ENCODE assay signal across 18 cellular contexts in the genomic region with DNA sequence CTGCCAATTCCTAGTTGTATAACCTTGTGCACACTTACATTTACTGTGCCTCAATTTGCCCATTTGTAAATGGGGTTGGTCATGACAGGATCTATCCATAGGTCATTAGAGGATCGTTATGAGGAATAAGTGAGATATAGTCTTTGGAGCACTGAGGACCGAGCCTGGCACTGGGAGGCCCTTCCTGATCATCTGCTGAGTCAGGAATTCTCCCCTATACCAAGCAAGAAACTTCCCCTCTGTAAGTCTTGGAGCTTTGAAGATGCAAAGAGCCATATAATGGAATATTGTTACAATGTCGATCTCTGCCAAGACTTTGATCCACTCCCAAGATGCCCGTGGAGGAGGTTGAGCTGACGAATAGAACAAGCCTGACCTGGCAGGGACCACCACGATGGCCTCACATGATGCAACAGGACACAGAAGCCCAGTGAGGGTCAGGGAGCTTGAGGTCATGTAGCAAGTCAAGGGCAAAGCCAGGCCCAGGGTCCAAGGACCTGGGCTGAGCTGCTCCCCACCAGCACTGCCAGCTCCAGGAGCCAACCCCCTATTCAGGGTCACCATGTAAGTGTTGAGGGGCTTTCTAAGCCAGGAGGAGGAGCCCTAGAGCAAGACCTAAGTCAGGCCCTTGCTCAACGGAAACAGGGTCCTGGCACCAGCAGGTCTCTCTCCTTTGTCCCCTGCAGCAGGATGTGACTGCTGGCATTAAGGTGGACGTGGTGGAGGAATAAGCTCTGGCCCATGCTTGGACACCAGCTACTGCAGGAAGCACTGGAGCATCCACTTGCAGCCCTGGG. TPM values are rescaled to one million over a fixed set of nuclear protein-coding genes. Genes with fewer than 3 reads are reported as not detected.
DNase-seq lines count a peak whose midpoint lies in the region; TF ChIP-seq lines count a peak whose summit lies in the region.
"Had no signal": no experiment of that assay in that cellular context is flagged by ENCODE, and none has a peak within 500 bp of the region (broad histone marks: within the 10 kb centered on the region; RNA-seq: fewer than 3 reads in every experiment).

No MANE protein-coding gene starts in this region.

- H3K4me3 ChIP-seq in GM12865 (ENCODE audit: low read depth, low read length) (no peak overlapping the region), NB4 (ENCODE audit: low read depth, low read length) (no peak overlapping the region), prostate gland (no peak overlapping the region)
- H3K4me3 ChIP-seq: BLaER1, GM23248, pancreas, spleen, tibial artery had no signal

- peaks cover 25% of the 10 kb centered on the region for H3K27me3 Mint-ChIP-seq in chondrocyte (ENCODE audit: low read depth)

- H3K36me3 ChIP-seq in prostate gland = no peaks in the 10 kb centered on the region
- H3K36me3 ChIP-seq: BLaER1, pancreas, spleen, tibial artery had no signal

- 75% methylated on average over 8 of the region's 8 CpGs for WGBS in prostate gland

- no peaks in the 10 kb centered on the region for H3K9me3 Mint-ChIP-seq in chondrocyte (ENCODE audit: low read depth)
- H3K9me3 Mint-ChIP-seq: activated T-helper 2 cell treated with anti-CD3 and anti-CD28 coated beads, Interferon-gamma antibody, Interleukin-2, Interleukin-4, amounts not matched to agents 10 μg/mL and 5 μg/mL and 100 μg/mL, durations not matched to agents 14 hours and 24 hours and 36 hours; stimulated activated naive B cell treated with anti-CD40 and anti-IgM and Interleukin-4, amounts not matched to agents 10 μg/mL and 1 μg/mL and 100 μg/mL, for 72 hours had no signal

- POLR2A ChIA-PET in GM10248 (lab: Yijun Ruan, JAX) = no interaction called here

- CTCF ChIA-PET in GM10248 (lab: Yijun Ruan, JAX) = interaction anchor here (1.0 to 2.5 kb wide), 7 partner anchors 13 to 88 kb away, joined by 3 to 8 read pairs (median 3); no protein-coding TSS in a partner anchor

- peak; percentile 2 for TF ChIP-seq CTCF in GM12865 (IDR thresholded peaks at IDR 0.05; ENCODE audit: insufficient read depth, low read depth, low read length, missing control alignments)
- TF ChIP-seq CTCF in NB4 (IDR thresholded peaks at IDR 0.05; ENCODE audit: low read depth, low read length) = peak; percentile 40
- TF ChIP-seq CTCF in chondrocyte (IDR thresholded peaks at IDR 0.05) = peak; percentile 26
- TF ChIP-seq CTCF in prostate gland (IDR thresholded peaks at IDR 0.05) = no peak
- no peak for TF ChIP-seq CTCF in GM10248 (IDR thresholded peaks at IDR 0.05; ENCODE audit: control extremely low read depth, extremely low read depth, low read depth, missing control alignments)

- no peak overlapping the region for H3K27ac Mint-ChIP-seq in chondrocyte (ENCODE audit: unreplicated experiment)
- H3K27ac Mint-ChIP-seq: activated T-helper 2 cell treated with anti-CD3 and anti-CD28 coated beads, Interferon-gamma antibody, Interleukin-2, Interleukin-4, amounts not matched to agents 10 μg/mL and 5 μg/mL and 100 μg/mL, durations not matched to agents 14 hours and 24 hours and 36 hours; stimulated activated naive B cell treated with anti-CD40 and anti-IgM and Interleukin-4, amounts not matched to agents 10 μg/mL and 1 μg/mL and 100 μg/mL, for 72 hours had no signal

- TF ChIP-seq POLR2A in NB4 (IDR thresholded peaks at IDR 0.05; ENCODE audit: extremely low read depth, insufficient read length) (no peak), prostate gland (IDR thresholded peaks at IDR 0.05) (no peak)

- no peak overlapping the region for H3K27ac ChIP-seq in prostate gland
- H3K27ac ChIP-seq: BLaER1, GM23248, pancreas, spleen, tibial artery had no signal

- H3K4me1 ChIP-seq in prostate gland (replicated peaks) = no peaks in the 10 kb centered on the region
- H3K4me1 ChIP-seq: pancreas, spleen, tibial artery had no signal

- no peaks in the 10 kb centered on the region for H3K36me3 Mint-ChIP-seq in chondrocyte (ENCODE audit: low read depth)

- H3K4me3 Mint-ChIP-seq in chondrocyte (ENCODE audit: unreplicated experiment) = no peak overlapping the region
- H3K4me3 Mint-ChIP-seq: stimulated activated naive B cell treated with anti-CD40 and anti-IgM and Interleukin-4, amounts not matched to agents 10 μg/mL and 1 μg/mL and 100 μg/mL, for 72 hours had no signal

- H3K27me3 ChIP-seq in prostate gland (replicated peaks; ENCODE audit: insufficient read depth) = no peaks in the 10 kb centered on the region
- H3K27me3 ChIP-seq: BLaER1, pancreas, spleen had no signal

- no peaks in the 10 kb centered on the region for H3K9me3 ChIP-seq in prostate gland
- H3K9me3 ChIP-seq: BLaER1, pancreas, spleen, tibial artery had no signal

- no peaks in the 10 kb centered on the region for H3K4me1 Mint-ChIP-seq in chondrocyte (ENCODE audit: low read depth)

- DNase-seq in GM12865 (ENCODE audit: low read depth) (peak; percentile 11), NB4 (ENCODE audit: low read depth) (peak; percentile 32), chondrocyte (ENCODE audit: low spot score) (peak; percentile 62), posterior vena cava (ENCODE audit: low spot score) (peak; percentile 69), prostate gland (ENCODE audit: low spot score) (no peak), NCI-H526 treated with DMSO at 0.1 percent for 48 hours (lab: John Stamatoyannopoulos, UW) (no peak), GM10248 (ENCODE audit: extremely low spot score) (no peak)
- DNase-seq: amygdala; foreskin fibroblast; GM23248; pancreas; spleen; stimulated activated naive B cell treated with anti-CD40 and anti-IgM and Interleukin-4, amounts not matched to agents 10 μg/mL and 1 μg/mL and 100 μg/mL, for 72 hours; tibial artery had no signal

- intact Hi-C loops in posterior vena cava (cut with DNase I) = no loop called here
- intact Hi-C loops in prostate gland (cut with DNase I) = no loop called here

RNA-seq across cellular contexts. Expression of a gene that starts 16.7 kb away (rescaled TPM):
- 8.9 to 19.0 TPM (median 15.2 TPM) in 3 replicates for total RNA-seq in chondrocyte
- 1 to 10 TPM; 5.0 to 5.3 TPM for total RNA-seq in posterior vena cava
- total RNA-seq in prostate gland = 10 to 100 TPM; 11.4 to 30.3 TPM

RNA-seq across cellular contexts. Expression of a gene that starts 32.8 kb away (rescaled TPM):
- total RNA-seq in chondrocyte (0.02 TPM in 1 of 3 replicates, not detected in the others), posterior vena cava (not detected), prostate gland (under 1 TPM in 1 of 2 donors, not detected in 1; 0.05 TPM)
- total RNA-seq: activated T-helper 2 cell treated with anti-CD3 and anti-CD28 coated beads, Interferon-gamma antibody, Interleukin-2, Interleukin-4, amounts not matched to agents 10 μg/mL and 5 μg/mL and 100 μg/mL, durations not matched to agents 14 hours and 24 hours and 36 hours; GM23248; lower leg skin; RPMI7951 had no signal

Comparison
In these comparisons a context has a peak if more than half of its experiments do, and no peak if none do; other contexts are left out.
1. DNase-seq: peak in GM12865 (single experiment), NB4 (single experiment), chondrocyte (single experiment) and posterior vena cava (single experiment); none in prostate gland (single experiment), NCI-H526 treated with DMSO at 0.1 percent for 48 hours (single experiment) and GM10248 (single experiment).
2. CTCF ChIP-seq: peak in GM12865 (single experiment), NB4 (single experiment) and chondrocyte (single experiment); none in prostate gland (0 of 4) and GM10248 (single experiment).